In genomic region chr16:76976756-76977155, GRCh38 we compare ENCODE assay signal across 28 cellular contexts.
"Had no signal": no experiment of that assay in that cellular context is flagged by ENCODE, and none has a peak within 500 bp of the region (broad histone marks: within the 10 kb centered on the region; RNA-seq: fewer than 3 reads in every experiment).

No MANE protein-coding gene starts in this region.

- H3K27me3 ChIP-seq: esophagus squamous epithelium, gastrocnemius medialis, heart left ventricle, hepatocyte, left lung had no signal

- DNase-seq: dermis blood vessel endothelial cell; dorsolateral prefrontal cortex; effector CD4-positive, alpha-beta T cell; effector memory CD4-positive, alpha-beta T cell; endodermal cell; erythroblast; esophagus squamous epithelium; foreskin fibroblast; foreskin melanocyte; gastrocnemius medialis; heart left ventricle; hypothalamus; immature natural killer cell; islet precursor cell; kidney; kidney glomerular epithelial cell; left cardiac atrium; left lung; left ventricle myocardium superior; lower lobe of right lung; mesenchymal stem cell; mucosa of descending colon; naive B cell; naive thymus-derived CD8-positive, alpha-beta T cell had no signal

- H3K79me2 ChIP-seq: hepatocyte had no signal

- H3K4me2 ChIP-seq: hepatocyte had no signal

- H3K9me3 ChIP-seq: esophagus squamous epithelium, gastrocnemius medialis, heart left ventricle, left lung, lower lobe of right lung, mucosa of descending colon had no signal

- H3K27ac ChIP-seq: coronary artery, dorsolateral prefrontal cortex, epithelial cell of prostate, esophagus squamous epithelium, gastrocnemius medialis, heart left ventricle, hepatocyte, left lung, lower lobe of right lung had no signal

- H3K4me1 ChIP-seq: esophagus squamous epithelium, gastrocnemius medialis, heart left ventricle, left lung, lower lobe of right lung had no signal

- H3K4me3 ChIP-seq: coronary artery, dorsolateral prefrontal cortex, esophagus squamous epithelium, gastrocnemius medialis, heart left ventricle, hepatocyte, left lung, lower lobe of right lung, mucosa of descending colon had no signal

- ATAC-seq: esophagus mucosa; gastrocnemius medialis; heart left ventricle; left cardiac atrium; left lung; left ventricle myocardium superior; lower lobe of right lung; mucosa of descending colon; naive thymus-derived CD8-positive, alpha-beta T cell had no signal

- H2AFZ ChIP-seq: hepatocyte had no signal

- H3K36me3 ChIP-seq: esophagus squamous epithelium, gastrocnemius medialis, heart left ventricle, left lung, lower lobe of right lung had no signal
